7 cellular contexts compared by ENCODE assay signal in the genomic region with DNA sequence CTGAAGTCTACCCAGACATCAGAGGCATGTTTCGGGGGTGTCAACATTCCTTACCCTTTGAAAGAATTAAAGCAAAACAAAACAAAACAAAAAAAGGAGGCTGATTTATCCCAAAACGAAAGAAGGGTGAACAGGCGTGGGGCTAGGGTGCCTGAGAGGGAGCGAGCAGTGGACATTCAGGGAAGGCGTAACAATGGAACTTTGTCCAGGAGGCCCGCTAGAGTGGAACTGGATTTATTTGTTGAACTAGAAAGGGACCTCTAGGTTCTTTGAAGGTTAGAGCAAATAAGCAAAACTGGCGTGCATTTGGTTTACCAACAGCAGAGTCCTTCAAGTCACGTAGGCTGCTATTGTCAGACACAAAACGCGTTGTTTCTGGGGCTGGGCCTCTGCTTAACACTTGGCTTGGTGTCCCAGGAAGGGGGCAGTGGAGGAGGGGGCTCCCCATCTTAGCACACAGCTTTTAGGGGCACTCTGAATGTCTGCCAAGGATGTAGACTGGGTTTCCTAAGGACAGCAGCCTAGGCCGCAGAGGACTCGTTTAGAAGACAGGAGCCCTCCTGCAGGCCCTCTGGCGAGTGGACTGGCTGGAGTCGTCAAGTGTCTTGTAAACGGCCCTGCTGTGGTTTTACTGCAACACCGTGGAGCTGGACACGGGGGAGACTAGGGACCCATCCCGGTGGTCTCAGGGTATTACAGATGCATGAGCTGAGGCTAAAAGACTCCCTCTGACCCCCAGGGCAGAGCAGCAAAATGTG.
A peak's percentile ranks its signal among the peaks of the same experiment; 100 is the strongest.
DNase-seq lines count a peak whose midpoint lies in the region; ATAC-seq, FAIRE-seq and TF ChIP-seq lines count a peak whose summit lies in the region.

No MANE protein-coding gene starts in this region.

- TF ChIP-seq CTCF in kidney (IDR thresholded peaks at IDR 0.05; ENCODE audit: borderline replicate concordance, extremely low read depth, insufficient read depth), result no peak

- no peaks in the 10 kb centered on the region for H3K9me3 ChIP-seq in kidney (ENCODE audit: control insufficient read depth in 1 of 2, low read length in 2 of 2)
- H3K9me3 ChIP-seq in subcutaneous abdominal adipose tissue (ENCODE audit: control insufficient read depth in 5 of 5, low read length in 5 of 5), result no peaks in the 10 kb centered on the region

- H3K4me1 ChIP-seq in kidney (ENCODE audit: control insufficient read depth in 1 of 2, insufficient read depth in 1 of 2, low read depth in 1 of 2, low read length in 2 of 2) (peaks cover 3 to 7% of the 10 kb centered on the region in 2 donors), subcutaneous abdominal adipose tissue (ENCODE audit: control insufficient read depth in 5 of 5, insufficient read depth in 5 of 5, low read length in 5 of 5) (peaks cover 2 to 19% (median 18%) of the 10 kb centered on the region in 5 donors)

- H3K27ac ChIP-seq in kidney (ENCODE audit: low read depth in 2 of 2, low read length in 2 of 2) (peak overlapping the region; percentile 54 to 86), subcutaneous abdominal adipose tissue (ENCODE audit: low read depth, low read length) (peak overlapping the region; percentile 96)

- DNase-seq in HuH-7 (ENCODE audit: low spot score) (peak; percentile 7), amniotic stem cell (lab: John Stamatoyannopoulos, UW) (peak; percentile 18), kidney (peak; percentile 73)

- peaks cover 0 to 4% (median 0%) of the 10 kb centered on the region in 5 donors for H3K27me3 ChIP-seq in subcutaneous abdominal adipose tissue (ENCODE audit: control insufficient read depth in 5 of 5, insufficient read depth in 4 of 5, low read length in 5 of 5)

- intact Hi-C loops in kidney (cut with DNase I), result loop anchor here (5.0 to 10.0 kb wide), 2 partner anchors 541 to 848 kb away; no protein-coding TSS in a partner anchor

- H3K4me3 ChIP-seq in kidney (ENCODE audit: low read length in 2 of 2) (peak overlapping the region; percentile 50 to 75), subcutaneous abdominal adipose tissue (ENCODE audit: low read depth in 1 of 5, low read length in 5 of 5) (peak overlapping the region; percentile 44 to 68 (median 59))

- ATAC-seq in HG03571 (IDR thresholded peaks at IDR 0.05; ENCODE audit: unreplicated experiment), result no peak
- ATAC-seq in GM19467 (IDR thresholded peaks at IDR 0.05; ENCODE audit: unreplicated experiment), result no peak
- ATAC-seq in HG02970 (IDR thresholded peaks at IDR 0.05; ENCODE audit: low FRiP score, unreplicated experiment), result no peak

- H3K9ac ChIP-seq in kidney (ENCODE audit: low read length in 2 of 2) (peak overlapping the region in 1 of 2 donors; percentile 49), subcutaneous abdominal adipose tissue (ENCODE audit: low read length in 5 of 5) (peak overlapping the region; percentile 39 to 84 (median 76))

- FAIRE-seq in kidney (lab: Jason Lieb, UNC), result no peak

- H3K36me3 ChIP-seq in kidney (ENCODE audit: control insufficient read depth in 1 of 2, insufficient read depth in 2 of 2, low read length in 2 of 2), result no peaks in the 10 kb centered on the region
- no peaks in the 10 kb centered on the region for H3K36me3 ChIP-seq in subcutaneous abdominal adipose tissue (ENCODE audit: control insufficient read depth in 5 of 5, insufficient read depth in 5 of 5, low read length in 5 of 5)

Comparison
In these comparisons a context has a peak if more than half of its experiments do, and no peak if none do; other contexts are left out.
1. DNase-seq: peak in every context shown above with its lines; median percentile 73 in kidney; 18 in amniotic stem cell; 7 in HuH-7.